In the genomic region with DNA sequence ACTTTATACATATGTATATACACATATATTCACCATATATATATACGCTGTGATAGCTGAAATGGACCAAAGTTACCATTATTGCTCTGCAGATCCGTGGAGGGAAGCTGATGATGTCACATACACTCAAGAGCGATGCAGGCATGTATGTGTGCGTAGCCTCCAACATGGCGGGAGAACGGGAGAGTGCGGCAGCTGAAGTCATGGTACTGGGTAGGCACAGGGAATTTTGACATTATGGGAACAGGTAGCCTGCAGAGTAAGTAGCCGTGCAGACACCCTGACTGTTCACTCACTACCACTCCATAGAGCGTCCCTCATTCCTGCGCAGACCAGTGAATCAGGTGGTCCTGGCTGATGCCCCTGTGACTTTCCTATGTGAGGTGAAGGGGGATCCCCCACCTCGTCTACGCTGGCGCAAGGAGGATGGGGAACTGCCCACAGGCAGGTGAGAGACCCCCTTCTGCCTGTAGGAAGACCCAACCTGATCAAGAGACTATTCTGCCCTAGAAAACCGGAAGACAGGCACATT, we compare ENCODE assay signal across 35 cellular contexts. TPM values are rescaled to one million over a fixed set of nuclear protein-coding genes. Genes with fewer than 3 reads are reported as not detected.
"Had no signal": no experiment of that assay in that cellular context is flagged by ENCODE, and none has a peak within 500 bp of the region (broad histone marks: within the 10 kb centered on the region; RNA-seq: fewer than 3 reads in every experiment).

No MANE protein-coding gene starts in this region.

- ATAC-seq: activated CD4-positive, CD25-positive, alpha-beta regulatory T cell treated with anti-CD3 and anti-CD28 coated beads, Interleukin-2, amount 50 U/mL, for 24 hours; activated CD8-positive, alpha-beta T cell treated with anti-CD3 and anti-CD28 coated beads for 36 hours; activated naive CD4-positive, alpha-beta T cell treated with anti-CD3 and anti-CD28 coated beads, Interleukin-2, amount 50 U/mL, for 72 hours; activated T-cell treated with anti-CD3 and anti-CD28 coated beads, Interleukin-2, amount 50 U/mL, for 4 hours; activated T-helper 17 cell treated with anti-CD3 and anti-CD28 coated beads, Interleukin-2, amount 50 U/mL, for 72 hours; T-helper 17 cell had no signal

- H3K9me3 ChIP-seq: ascending aorta, breast epithelium, esophagus squamous epithelium had no signal

- H3K27ac Mint-ChIP-seq: activated B cell treated with CpG ODN at 0.5 μM for 24 hours; activated CD8-positive, alpha-beta T cell treated with anti-CD3 and anti-CD28 coated beads for 36 hours; activated naive CD4-positive, alpha-beta T cell treated with anti-CD3 and anti-CD28 coated beads, Interleukin-2, amount 10 ng/mL, durations not matched to agents 7 days and 5 days; activated naive CD4-positive, alpha-beta T cell treated with anti-CD3 and anti-CD28 coated beads, Interleukin-2, amount 50 U/mL, for 72 hours; activated naive CD8-positive, alpha-beta T cell treated with anti-CD3 and anti-CD28 coated beads, Interleukin-2, amount 10 ng/mL, durations not matched to agents 7 days and 5 days; activated T-helper 17 cell treated with anti-CD3 and anti-CD28 coated beads, Interleukin-2, amount 50 U/mL, for 72 hours; T-helper 17 cell; T-helper 2 cell treated with Interferon-gamma antibody and Interleukin-4, amounts not matched to agents 5 μg/mL and 100 μg/mL, for 36 hours had no signal

- H3K36me3 ChIP-seq: ascending aorta, breast epithelium, cardiac muscle cell, esophagus squamous epithelium, WERI-Rb-1 had no signal

- H3K27ac ChIP-seq: ascending aorta, breast epithelium, cardiac muscle cell, epithelial cell of prostate, esophagus squamous epithelium, WERI-Rb-1 had no signal

- H3K4me3 Mint-ChIP-seq: activated B cell treated with CpG ODN at 0.5 μM for 24 hours; activated CD8-positive, alpha-beta T cell treated with anti-CD3 and anti-CD28 coated beads for 36 hours; activated naive CD4-positive, alpha-beta T cell treated with anti-CD3 and anti-CD28 coated beads, Interleukin-2, amount 10 ng/mL, durations not matched to agents 7 days and 5 days; T-helper 17 cell; T-helper 2 cell treated with Interferon-gamma antibody and Interleukin-4, amounts not matched to agents 5 μg/mL and 100 μg/mL, for 36 hours had no signal

- DNase-seq: activated B cell treated with CpG ODN at 0.5 μM for 24 hours; activated CD4-positive, alpha-beta T cell treated with anti-CD3 and anti-CD28 coated beads for 48 hours; activated CD4-positive, alpha-beta T cell treated with anti-CD3 and anti-CD28 coated beads, Interleukin-2, amount 50 U/mL, for 1 hour; activated CD4-positive, alpha-beta T cell treated with anti-CD3 and anti-CD28 coated beads, Interleukin-2, amount 50 U/mL, for 48 hours; activated CD8-positive, alpha-beta memory T cell treated with anti-CD3 and anti-CD28 coated beads for 24 hours; activated CD8-positive, alpha-beta T cell treated with anti-CD3 and anti-CD28 coated beads for 36 hours; activated gamma-delta T cell; activated naive CD4-positive, alpha-beta T cell; activated naive CD4-positive, alpha-beta T cell treated with anti-CD3 and anti-CD28 coated beads, Interleukin-2, amount 10 ng/mL, durations not matched to agents 7 days and 5 days; activated naive CD8-positive, alpha-beta T cell treated with anti-CD3 and anti-CD28 coated beads, Interleukin-2, amount 10 ng/mL, durations not matched to agents 7 days and 5 days; activated T-cell treated with anti-CD3 and anti-CD28 coated beads, Interleukin-2, amount 50 U/mL, for 4 hours; central memory CD4-positive, alpha-beta T cell; cerebellar nuclear complex; cortex of kidney; dermis blood vessel endothelial cell; effector CD8-positive, alpha-beta T cell; esophagus squamous epithelium; T-helper 1 cell; T-helper 17 cell; T1000; WERI-Rb-1 had no signal

- H3K4me3 ChIP-seq: ascending aorta, cardiac muscle cell had no signal

- H3K9me3 Mint-ChIP-seq: activated B cell treated with CpG ODN at 0.5 μM for 24 hours; activated CD8-positive, alpha-beta T cell treated with anti-CD3 and anti-CD28 coated beads for 36 hours; activated naive CD4-positive, alpha-beta T cell treated with anti-CD3 and anti-CD28 coated beads, Interleukin-2, amount 10 ng/mL, durations not matched to agents 7 days and 5 days; activated naive CD4-positive, alpha-beta T cell treated with anti-CD3 and anti-CD28 coated beads, Interleukin-2, amount 50 U/mL, for 72 hours; activated naive CD8-positive, alpha-beta T cell treated with anti-CD3 and anti-CD28 coated beads, Interleukin-2, amount 10 ng/mL, durations not matched to agents 7 days and 5 days; activated T-cell treated with anti-CD3 and anti-CD28 coated beads, Interleukin-2, amount 50 U/mL, for 4 hours; activated T-helper 17 cell treated with anti-CD3 and anti-CD28 coated beads, Interleukin-2, amount 50 U/mL, for 72 hours; T-helper 2 cell treated with Interferon-gamma antibody and Interleukin-4, amounts not matched to agents 5 μg/mL and 100 μg/mL, for 36 hours had no signal

- H3K36me3 Mint-ChIP-seq: activated naive CD4-positive, alpha-beta T cell treated with anti-CD3 and anti-CD28 coated beads, Interleukin-2, amount 10 ng/mL, durations not matched to agents 7 days and 5 days; activated naive CD8-positive, alpha-beta T cell treated with anti-CD3 and anti-CD28 coated beads, Interleukin-2, amount 10 ng/mL, durations not matched to agents 7 days and 5 days; brain had no signal

RNA-seq across cellular contexts. Expression of gene ROBO4, which starts 27.7 kb away (rescaled TPM):
- total RNA-seq: activated B cell treated with CpG ODN at 0.5 μM for 24 hours; activated CD8-positive, alpha-beta T cell treated with anti-CD3 and anti-CD28 coated beads for 36 hours; activated naive CD4-positive, alpha-beta T cell treated with anti-CD3 and anti-CD28 coated beads, Interleukin-2, amount 50 U/mL, for 72 hours; activated naive CD8-positive, alpha-beta T cell treated with anti-CD3 and anti-CD28 coated beads, Interleukin-2, amount 10 ng/mL, durations not matched to agents 7 days and 5 days; activated T-cell treated with anti-CD3 and anti-CD28 coated beads, Interleukin-2, amount 50 U/mL, for 4 hours; activated T-helper 17 cell treated with anti-CD3 and anti-CD28 coated beads, Interleukin-2, amount 50 U/mL, for 72 hours; T-helper 17 cell had no signal

RNA-seq across cellular contexts. Expression of gene HEPN1, which starts 49.1 kb away (rescaled TPM):
- total RNA-seq: activated B cell treated with CpG ODN at 0.5 μM for 24 hours; activated CD8-positive, alpha-beta T cell treated with anti-CD3 and anti-CD28 coated beads for 36 hours; activated naive CD4-positive, alpha-beta T cell treated with anti-CD3 and anti-CD28 coated beads, Interleukin-2, amount 50 U/mL, for 72 hours; activated naive CD8-positive, alpha-beta T cell treated with anti-CD3 and anti-CD28 coated beads, Interleukin-2, amount 10 ng/mL, durations not matched to agents 7 days and 5 days; activated T-cell treated with anti-CD3 and anti-CD28 coated beads, Interleukin-2, amount 50 U/mL, for 4 hours; activated T-helper 17 cell treated with anti-CD3 and anti-CD28 coated beads, Interleukin-2, amount 50 U/mL, for 72 hours; ascending aorta; breast epithelium; cardiac muscle cell; dermis blood vessel endothelial cell; endothelial cell of umbilical vein; esophagus squamous epithelium; fibroblast of lung; fibroblast of villous mesenchyme; frontal cortex; T-helper 17 cell had no signal
- polyA plus RNA-seq: cardiac muscle cell, endothelial cell of umbilical vein, esophagus, fibroblast of lung had no signal
